In genomic region chr12:40565029-40565633, GRCh38 we compare ENCODE assay signal across 23 cellular contexts.
A peak's percentile ranks its signal among the peaks of the same experiment; 100 is the strongest.
DNase-seq lines count a peak whose midpoint lies in the region; ATAC-seq, FAIRE-seq and TF ChIP-seq lines count a peak whose summit lies in the region.
"Had no signal": no experiment of that assay in that cellular context is flagged by ENCODE, and none has a peak within 500 bp of the region (broad histone marks: within the 10 kb centered on the region; RNA-seq: fewer than 3 reads in every experiment).

No MANE protein-coding gene starts in this region.

- no peak overlapping the region for H3K9ac ChIP-seq in K562 (ENCODE audit: insufficient read depth in 1 of 2, low read depth in 2 of 2, low read length in 2 of 2)

- no peaks in the 10 kb centered on the region for H3K9me3 ChIP-seq in K562 (replicated peaks; ENCODE audit: control insufficient read depth, insufficient read depth, low read depth, low read length)
- H3K9me3 ChIP-seq in ascending aorta = no peaks in the 10 kb centered on the region
- H3K9me3 ChIP-seq: body of pancreas, MG63, tibial nerve had no signal

- DNase-seq in DMS 273 treated with DMSO at 0.1 percent for 48 hours (lab: John Stamatoyannopoulos, UW) (peak; percentile 83), NB4 (ENCODE audit: low read depth) (peak; percentile 11), NCI-H82 (lab: John Stamatoyannopoulos, UW) (peak; percentile 91), K562 (ENCODE audit: extremely low read depth in 1 of 4, low spot score in 3 of 4) (no peak), glomerular visceral epithelial cell (ENCODE audit: extremely low spot score) (no peak), ascending aorta (ENCODE audit: low spot score in 2 of 2) (no peak), CD14-positive monocyte (ENCODE audit: low spot score) (no peak)
- DNase-seq in T-helper 2 cell treated with Interferon-gamma antibody and Interleukin-4, amounts not matched to agents 5 μg/mL and 100 μg/mL, for 36 hours (ENCODE audit: low spot score) = no peak
- DNase-seq: activated gamma-delta T cell treated with Interleukin-2 at 50 U/mL for 16 hours; activated naive CD8-positive, alpha-beta T cell treated with anti-CD3 and anti-CD28 coated beads, Interleukin-2, amount 50 U/mL, for 24 hours; body of pancreas; CD4-positive, CD25-positive, alpha-beta regulatory T cell; left colon; MG63; NCI-H2029 treated with DMSO at 0.1 percent for 48 hours; NCI-H510A; stimulated activated CD8-positive, alpha-beta memory T cell treated with anti-CD3 and anti-CD28 coated beads, Interleukin-4, amount 100 ng/mL, for 48 hours had no signal

- no peak for TF ChIP-seq POLR2A in NB4 (IDR thresholded peaks at IDR 0.05; ENCODE audit: extremely low read depth, insufficient read length)
- TF ChIP-seq POLR2A in K562 (conservative IDR thresholded peaks at IDR 0.05) = no peak

- H3K36me3 Mint-ChIP-seq in T-helper 2 cell treated with Interferon-gamma antibody and Interleukin-4, amounts not matched to agents 5 μg/mL and 100 μg/mL, for 36 hours (ENCODE audit: low read depth) = no peaks in the 10 kb centered on the region
- H3K36me3 Mint-ChIP-seq in CD14-positive monocyte = no peaks in the 10 kb centered on the region
- H3K36me3 Mint-ChIP-seq: CD4-positive, CD25-positive, alpha-beta regulatory T cell; IgD-negative memory B cell had no signal

- no peak overlapping the region for H3K27ac Mint-ChIP-seq in T-helper 2 cell treated with Interferon-gamma antibody and Interleukin-4, amounts not matched to agents 5 μg/mL and 100 μg/mL, for 36 hours
- H3K27ac Mint-ChIP-seq in CD14-positive monocyte = no peak overlapping the region
- H3K27ac Mint-ChIP-seq: activated naive CD8-positive, alpha-beta T cell treated with anti-CD3 and anti-CD28 coated beads, Interleukin-2, amount 50 U/mL, for 24 hours; CD4-positive, CD25-positive, alpha-beta regulatory T cell; IgD-negative memory B cell had no signal

- TF ChIP-seq EP300 in K562 (IDR thresholded peaks at IDR 0.05; ENCODE audit: low read length) = no peak

- H3K9me3 Mint-ChIP-seq in T-helper 2 cell treated with Interferon-gamma antibody and Interleukin-4, amounts not matched to agents 5 μg/mL and 100 μg/mL, for 36 hours = no peaks in the 10 kb centered on the region
- H3K9me3 Mint-ChIP-seq in CD14-positive monocyte = peaks cover 0 to 4% (median 0%) of the 10 kb centered on the region in 7 donors
- H3K9me3 Mint-ChIP-seq: activated naive CD8-positive, alpha-beta T cell treated with anti-CD3 and anti-CD28 coated beads, Interleukin-2, amount 50 U/mL, for 24 hours had no signal

- WGBS in K562 (ENCODE audit: insufficient coverage, low coverage, missing lambda C conversion rate) = 8% methylated on average over 5 of the region's 5 CpGs

- H3K27me3 Mint-ChIP-seq in T-helper 2 cell treated with Interferon-gamma antibody and Interleukin-4, amounts not matched to agents 5 μg/mL and 100 μg/mL, for 36 hours (ENCODE audit: low read depth) = no peaks in the 10 kb centered on the region
- H3K27me3 Mint-ChIP-seq in CD14-positive monocyte (ENCODE audit: low read depth in 3 of 3) = peaks cover 0 to 2% (median 0%) of the 10 kb centered on the region in 3 donors
- H3K27me3 Mint-ChIP-seq: activated naive CD8-positive, alpha-beta T cell treated with anti-CD3 and anti-CD28 coated beads, Interleukin-2, amount 50 U/mL, for 24 hours; CD4-positive, CD25-positive, alpha-beta regulatory T cell had no signal

- no peak for TF ChIP-seq RAD21 in K562 (CRISPR knock-in tag; conservative IDR thresholded peaks at IDR 0.05 in 1 of 2, IDR thresholded peaks at IDR 0.05 in 1 of 2)

- in situ Hi-C loops in K562 (cut with MboI) = no loop called here

- POLR2A ChIA-PET in K562 (lab: Yijun Ruan, JAX) = no interaction called here

- no peak overlapping the region for H3K27ac ChIP-seq in K562 (ENCODE audit: extremely low read depth, low read depth, low read length)
- no peak overlapping the region for H3K27ac ChIP-seq in ascending aorta
- H3K27ac ChIP-seq: body of pancreas, epithelial cell of prostate, tibial nerve had no signal

- no peak overlapping the region for H2AFZ ChIP-seq in K562 (ENCODE audit: low read depth, low read length)

- H3K4me3 Mint-ChIP-seq in T-helper 2 cell treated with Interferon-gamma antibody and Interleukin-4, amounts not matched to agents 5 μg/mL and 100 μg/mL, for 36 hours = no peak overlapping the region
- H3K4me3 Mint-ChIP-seq in CD14-positive monocyte = no peak overlapping the region
- H3K4me3 Mint-ChIP-seq: activated naive CD8-positive, alpha-beta T cell treated with anti-CD3 and anti-CD28 coated beads, Interleukin-2, amount 50 U/mL, for 24 hours; CD4-positive, CD25-positive, alpha-beta regulatory T cell; IgD-negative memory B cell had no signal

- intact Hi-C loops in K562 (cut with micrococcal nuclease) = no loop called here
- intact Hi-C loops in ascending aorta (cut with DNase I) = no loop called here
- intact Hi-C loops in CD14-positive monocyte (cut with micrococcal nuclease) = no loop called here

- no peak overlapping the region for H3K4me3 ChIP-seq in NB4 (ENCODE audit: low read depth, low read length)
- no peak overlapping the region for H3K4me3 ChIP-seq in K562
- H3K4me3 ChIP-seq in ascending aorta = no peak overlapping the region
- H3K4me3 ChIP-seq: body of pancreas, MG63, tibial nerve had no signal

- H3K79me2 ChIP-seq in K562 (ENCODE audit: control insufficient read depth, insufficient read depth, low read length) = no peaks in the 10 kb centered on the region

- H4K20me1 ChIP-seq in K562 (replicated peaks; ENCODE audit: control insufficient read depth, insufficient read depth, low read length) = no peaks in the 10 kb centered on the region

- H3K4me2 ChIP-seq in K562 (ENCODE audit: insufficient read depth, low read length) = no peak overlapping the region

- BruUV-seq in K562 (replicated peaks; lab: Mats Ljungman, UMichigan) = no TSS peak

- no peaks in the 10 kb centered on the region for H3K9me1 ChIP-seq in K562 (ENCODE audit: control insufficient read depth, insufficient read depth, low read length)

- no peaks in the 10 kb centered on the region for H3K4me1 Mint-ChIP-seq in T-helper 2 cell treated with Interferon-gamma antibody and Interleukin-4, amounts not matched to agents 5 μg/mL and 100 μg/mL, for 36 hours (ENCODE audit: low read depth)
- H3K4me1 Mint-ChIP-seq in CD14-positive monocyte = no peaks in the 10 kb centered on the region
- H3K4me1 Mint-ChIP-seq: activated naive CD8-positive, alpha-beta T cell treated with anti-CD3 and anti-CD28 coated beads, Interleukin-2, amount 50 U/mL, for 24 hours; CD4-positive, CD25-positive, alpha-beta regulatory T cell had no signal

- ATAC-seq in K562 = no peak
- ATAC-seq: activated naive CD8-positive, alpha-beta T cell treated with anti-CD3 and anti-CD28 coated beads, Interleukin-2, amount 50 U/mL, for 24 hours; body of pancreas; left colon; Right ventricle myocardium inferior had no signal

- CTCF ChIA-PET in K562 (lab: Yijun Ruan, JAX; ENCODE audit: low intra/inter-chr PET ratio) = no interaction called here

- TF ChIP-seq CTCF in NB4 (IDR thresholded peaks at IDR 0.05; ENCODE audit: low read depth, low read length) (no peak), K562 (IDR thresholded peaks at IDR 0.05 in 2 of 3, conservative IDR thresholded peaks at IDR 0.05 in 1 of 3; ENCODE audit: insufficient read depth in 2 of 3, low read depth in 1 of 3, low read length in 3 of 3) (no peak), ascending aorta (IDR thresholded peaks at IDR 0.05) (no peak), CD14-positive monocyte (IDR thresholded peaks at IDR 0.05) (no peak)

- H3K4me1 ChIP-seq in K562 (replicated peaks in 1 of 2; ENCODE audit: control insufficient read depth in 2 of 2, insufficient read depth in 2 of 2, low read length in 2 of 2) (no peaks in the 10 kb centered on the region), ascending aorta (no peaks in the 10 kb centered on the region)
- H3K4me1 ChIP-seq: body of pancreas, tibial nerve had no signal

- FAIRE-seq in K562 (lab: Jason Lieb, UNC) = no peak
- FAIRE-seq: H1, TTC549 had no signal

- H3K27me3 ChIP-seq in K562 (ENCODE audit: control insufficient read depth in 2 of 2, insufficient read depth in 2 of 2, low read length in 2 of 2) (no peaks in the 10 kb centered on the region), ascending aorta (no peaks in the 10 kb centered on the region)
- H3K27me3 ChIP-seq: body of pancreas, MG63, tibial nerve had no signal

- H3K36me3 ChIP-seq in K562 (ENCODE audit: control insufficient read depth, insufficient read depth, low read length) (no peaks in the 10 kb centered on the region), ascending aorta (no peaks in the 10 kb centered on the region)
- H3K36me3 ChIP-seq: MG63, tibial nerve had no signal

TF ChIP-seq in K562, 482 proteins besides CTCF, POLR2A, EP300 and RAD21:
- TF ChIP-seq SPI1 (IDR thresholded peaks at IDR 0.05; ENCODE audit: borderline replicate concordance, low read depth, low read length) (peak; percentile 24; the same call in 1 of the 2 replicates), DMBX1 (CRISPR knock-in tag; IDR thresholded peaks at IDR 0.05; ENCODE audit: borderline replicate concordance) (no peak)

Comparison
In these comparisons a context has a peak if more than half of its experiments do, and no peak if none do; other contexts are left out.
1. DNase-seq: peak in DMS 273 treated with DMSO at 0.1 percent for 48 hours (single experiment), NB4 (single experiment) and NCI-H82 (single experiment); none in K562 (0 of 4), T-helper 2 cell treated with Interferon-gamma antibody and Interleukin-4, amounts not matched to agents 5 μg/mL and 100 μg/mL, for 36 hours (single experiment), glomerular visceral epithelial cell (single experiment), ascending aorta (0 of 2) and CD14-positive monocyte (single experiment).